In the genomic region with DNA sequence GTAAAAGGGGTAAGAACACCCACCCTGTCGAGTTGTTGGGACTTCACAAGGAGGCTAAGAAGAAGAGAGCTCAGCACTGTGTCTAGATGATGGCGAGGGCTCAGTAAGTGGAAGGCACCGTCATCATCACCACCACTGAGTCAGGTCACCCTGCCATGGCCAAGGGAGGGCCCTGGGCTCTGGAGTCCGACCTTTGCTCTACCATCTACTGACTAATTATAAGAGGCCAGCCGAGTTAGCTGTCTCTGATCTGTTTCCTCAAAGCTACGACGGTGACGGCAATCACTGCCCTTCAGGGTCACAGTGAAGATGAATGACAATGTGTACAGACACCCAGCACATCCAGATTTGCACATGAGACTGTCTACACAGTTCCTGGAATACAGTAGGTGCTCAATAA, we compare ENCODE assay signal across 1 cellular context.
TF ChIP-seq lines count a peak whose summit lies in the region.

No MANE protein-coding gene starts in this region.

TF ChIP-seq in SK-N-SH, 30 proteins besides CTCF, POLR2A, EP300 and RAD21:
- TF ChIP-seq, protein P1, sequence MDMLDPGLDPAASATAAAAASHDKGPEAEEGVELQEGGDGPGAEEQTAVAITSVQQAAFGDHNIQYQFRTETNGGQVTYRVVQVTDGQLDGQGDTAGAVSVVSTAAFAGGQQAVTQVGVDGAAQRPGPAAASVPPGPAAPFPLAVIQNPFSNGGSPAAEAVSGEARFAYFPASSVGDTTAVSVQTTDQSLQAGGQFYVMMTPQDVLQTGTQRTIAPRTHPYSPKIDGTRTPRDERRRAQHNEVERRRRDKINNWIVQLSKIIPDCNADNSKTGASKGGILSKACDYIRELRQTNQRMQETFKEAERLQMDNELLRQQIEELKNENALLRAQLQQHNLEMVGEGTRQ (IDR thresholded peaks at IDR 0.05; ENCODE audit: borderline replicate concordance, low read depth, low read length): no peak
- TF ChIP-seq TAF1 (IDR thresholded peaks at IDR 0.05; ENCODE audit: borderline replicate concordance, low read depth, low read length) (no peak), FOXM1 (IDR thresholded peaks at IDR 0.05; ENCODE audit: low read depth) (no peak), MXI1 (IDR thresholded peaks at IDR 0.05; ENCODE audit: low read depth, low read length) (no peak), CHD2 (IDR thresholded peaks at IDR 0.05; ENCODE audit: low read length, partially characterized antibody) (no peak), YY1 (IDR thresholded peaks at IDR 0.05; ENCODE audit: low read depth) (no peak), GABPA (IDR thresholded peaks at IDR 0.05; ENCODE audit: low read depth) (no peak), FOSL2 (IDR thresholded peaks at IDR 0.05; ENCODE audit: borderline replicate concordance, low read depth) (no peak), TEAD4 (IDR thresholded peaks at IDR 0.05; ENCODE audit: borderline replicate concordance, insufficient read depth) (no peak), MEF2A (IDR thresholded peaks at IDR 0.05; ENCODE audit: borderline replicate concordance, low read depth) (no peak), POLR2AphosphoS5 (IDR thresholded peaks at IDR 0.05; ENCODE audit: low read depth, low read length) (no peak), RCOR1 (IDR thresholded peaks at IDR 0.05; ENCODE audit: low read length) (no peak), NFIC (IDR thresholded peaks at IDR 0.05; ENCODE audit: borderline replicate concordance) (no peak), TCF12 (IDR thresholded peaks at IDR 0.05) (no peak)
- TF ChIP-seq, protein P2, sequence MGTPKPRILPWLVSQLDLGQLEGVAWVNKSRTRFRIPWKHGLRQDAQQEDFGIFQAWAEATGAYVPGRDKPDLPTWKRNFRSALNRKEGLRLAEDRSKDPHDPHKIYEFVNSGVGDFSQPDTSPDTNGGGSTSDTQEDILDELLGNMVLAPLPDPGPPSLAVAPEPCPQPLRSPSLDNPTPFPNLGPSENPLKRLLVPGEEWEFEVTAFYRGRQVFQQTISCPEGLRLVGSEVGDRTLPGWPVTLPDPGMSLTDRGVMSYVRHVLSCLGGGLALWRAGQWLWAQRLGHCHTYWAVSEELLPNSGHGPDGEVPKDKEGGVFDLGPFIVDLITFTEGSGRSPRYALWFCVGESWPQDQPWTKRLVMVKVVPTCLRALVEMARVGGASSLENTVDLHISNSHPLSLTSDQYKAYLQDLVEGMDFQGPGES (IDR thresholded peaks at IDR 0.05; ENCODE audit: low read depth, low read length): no peak
- TF ChIP-seq, protein P3, sequence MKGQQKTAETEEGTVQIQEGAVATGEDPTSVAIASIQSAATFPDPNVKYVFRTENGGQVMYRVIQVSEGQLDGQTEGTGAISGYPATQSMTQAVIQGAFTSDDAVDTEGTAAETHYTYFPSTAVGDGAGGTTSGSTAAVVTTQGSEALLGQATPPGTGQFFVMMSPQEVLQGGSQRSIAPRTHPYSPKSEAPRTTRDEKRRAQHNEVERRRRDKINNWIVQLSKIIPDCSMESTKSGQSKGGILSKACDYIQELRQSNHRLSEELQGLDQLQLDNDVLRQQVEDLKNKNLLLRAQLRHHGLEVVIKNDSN (IDR thresholded peaks at IDR 0.05; ENCODE audit: borderline replicate concordance, low read depth): no peak
